ENCODE assay signal across 16 cellular contexts in genomic region chr6:89118931-89119330, GRCh38. TPM values are rescaled to one million over a fixed set of nuclear protein-coding genes. Genes with fewer than 3 reads are reported as not detected.
DNase-seq lines count a peak whose midpoint lies in the region; ATAC-seq, FAIRE-seq and TF ChIP-seq lines count a peak whose summit lies in the region.
"Had no signal": no experiment of that assay in that cellular context is flagged by ENCODE, and none has a peak within 500 bp of the region (broad histone marks: within the 10 kb centered on the region; RNA-seq: fewer than 3 reads in every experiment).

No MANE protein-coding gene starts in this region.

- peaks cover 11% of the 10 kb centered on the region for H3K4me1 ChIP-seq in body of pancreas

- WGBS in body of pancreas, 2 donors = 80 to 89% methylated on average over 6 to 8 of the region's 8 CpGs

- peaks cover 11 to 12% of the 10 kb centered on the region in 2 donors for H3K4me1 Mint-ChIP-seq in natural killer cell treated with Interleukin-12 subunit alpha and Interleukin-12 subunit beta and Interleukin-15 and Interleukin-18, amount 100 ng/mL, for 72 hours (ENCODE audit: low read depth in 2 of 2)

- no peak for TF ChIP-seq POLR2A in GM12891 (IDR thresholded peaks at IDR 0.05; ENCODE audit: low read depth, low read length)
- no peak for TF ChIP-seq POLR2A in body of pancreas (IDR thresholded peaks at IDR 0.05)

- TF ChIP-seq CTCF in body of pancreas (IDR thresholded peaks at IDR 0.05) = no peak

- no peaks in the 10 kb centered on the region for H3K9me3 Mint-ChIP-seq in natural killer cell treated with Interleukin-12 subunit alpha and Interleukin-12 subunit beta and Interleukin-15 and Interleukin-18, amount 100 ng/mL, for 72 hours

- H3K27me3 Mint-ChIP-seq in natural killer cell treated with Interleukin-12 subunit alpha and Interleukin-12 subunit beta and Interleukin-15 and Interleukin-18, amount 100 ng/mL, for 72 hours = peaks cover 0 to 3% of the 10 kb centered on the region in 2 donors

- FAIRE-seq in GM12891 (lab: Jason Lieb, UNC) = peak; percentile 5

- no peaks in the 10 kb centered on the region for H3K36me3 ChIP-seq in body of pancreas (replicated peaks in 1 of 2; ENCODE audit: insufficient read depth in 1 of 2, low read depth in 2 of 2)
- H3K36me3 ChIP-seq: MG63, suprapubic skin, WERI-Rb-1 had no signal

- ATAC-seq in body of pancreas (no peak), GM19463 (IDR thresholded peaks at IDR 0.05; ENCODE audit: unreplicated experiment) (no peak)
- ATAC-seq in natural killer cell treated with Interleukin-12 subunit alpha and Interleukin-12 subunit beta and Interleukin-15 and Interleukin-18, amount 100 ng/mL, for 72 hours = no peak

- H3K27me3 ChIP-seq in body of pancreas = no peaks in the 10 kb centered on the region
- H3K27me3 ChIP-seq: MG63, suprapubic skin had no signal

- H3K27ac ChIP-seq in body of pancreas = peak overlapping the region in 1 of 4 donors; percentile 14
- H3K27ac ChIP-seq: 22Rv1, RWPE1, suprapubic skin had no signal

- DNase-seq in DMS 273 (lab: John Stamatoyannopoulos, UW; ENCODE audit: unreplicated experiment) (peak; percentile 32), DMS 273 treated with DMSO at 0.1 percent for 48 hours (lab: John Stamatoyannopoulos, UW) (no peak), GM12891 (ENCODE audit: insufficient read length, low spot score) (no peak), body of pancreas (peak in 3 of 4 donors; percentile 26 to 49 (median 40)), NCI-H446 treated with DMSO at 0.1 percent for 48 hours (lab: John Stamatoyannopoulos, UW) (no peak)
- DNase-seq in natural killer cell treated with Interleukin-12 subunit alpha and Interleukin-12 subunit beta and Interleukin-15 and Interleukin-18, amount 100 ng/mL, for 72 hours (ENCODE audit: low spot score) = no peak
- no peak for DNase-seq in activated CD8-positive, alpha-beta memory T cell treated with anti-CD3 and anti-CD28 coated beads, Interleukin-2, amount 50 U/mL, for 4 hours
- DNase-seq: DMS79 treated with DMSO at 0.1 percent for 48 hours, MG63, NCI-H446, WERI-Rb-1 had no signal

- no peak overlapping the region for H3K4me3 ChIP-seq in body of pancreas
- H3K4me3 ChIP-seq: MG63 had no signal

- H3K36me3 Mint-ChIP-seq in natural killer cell treated with Interleukin-12 subunit alpha and Interleukin-12 subunit beta and Interleukin-15 and Interleukin-18, amount 100 ng/mL, for 72 hours = no peaks in the 10 kb centered on the region

- intact Hi-C loops in body of pancreas (cut with DNase I) = no loop called here

- peak overlapping the region; percentile 51 for H3K4me3 Mint-ChIP-seq in natural killer cell treated with Interleukin-12 subunit alpha and Interleukin-12 subunit beta and Interleukin-15 and Interleukin-18, amount 100 ng/mL, for 72 hours

- no peaks in the 10 kb centered on the region for H3K9me3 ChIP-seq in body of pancreas
- H3K9me3 ChIP-seq: MG63, suprapubic skin had no signal

- no peak overlapping the region for H3K27ac Mint-ChIP-seq in natural killer cell treated with Interleukin-12 subunit alpha and Interleukin-12 subunit beta and Interleukin-15 and Interleukin-18, amount 100 ng/mL, for 72 hours
- H3K27ac Mint-ChIP-seq: dendritic cell treated with granulocyte-macrophage colony-stimulating factor and Interleukin-4, amounts not matched to agents 40 ng/mL and 50 ng/mL, for 4 days had no signal

TF ChIP-seq in GM12891, 5 proteins besides CTCF, POLR2A, EP300 and RAD21:
- TF ChIP-seq SPI1 (IDR thresholded peaks at IDR 0.05; ENCODE audit: low read depth, low read length) = no peak
- TF ChIP-seq PAX5 (IDR thresholded peaks at IDR 0.05; ENCODE audit: insufficient read depth, low read length, severe bottlenecking) = no peak
- TF ChIP-seq TAF1 (IDR thresholded peaks at IDR 0.05; ENCODE audit: low read depth, low read length) = no peak
TF ChIP-seq in GM12891: peak in this region for 0.

RNA-seq across cellular contexts. Expression of gene SRSF12, which starts 1.1 kb away (rescaled TPM):
- polyA plus RNA-seq in GM12891 (2012; ENCODE audit: low read depth, missing spikeins) = 0.30 TPM
- under 1 TPM; 0.52 to 0.99 TPM for total RNA-seq in body of pancreas
- total RNA-seq in natural killer cell treated with Interleukin-12 subunit alpha and Interleukin-12 subunit beta and Interleukin-15 and Interleukin-18, amount 100 ng/mL, for 72 hours = under 1 TPM; 0.14 to 0.17 TPM

RNA-seq across cellular contexts. Expression of gene PM20D2, which starts 26.9 kb away (rescaled TPM):
- polyA plus RNA-seq in GM12891 (2012; ENCODE audit: low read depth, missing spikeins) = 4.0 TPM
- 10 to 100 TPM; 10.5 to 15.3 TPM for total RNA-seq in body of pancreas
- 1 to 10 TPM; 3.8 to 6.2 TPM for total RNA-seq in natural killer cell treated with Interleukin-12 subunit alpha and Interleukin-12 subunit beta and Interleukin-15 and Interleukin-18, amount 100 ng/mL, for 72 hours

RNA-seq across cellular contexts. Expression of gene PNRC1, which starts 38.4 kb away (rescaled TPM):
- polyA plus RNA-seq in GM12891 (2012; ENCODE audit: low read depth, missing spikeins) = 42.8 TPM
- total RNA-seq in body of pancreas = 100 to 1,000 TPM; 133 to 179 TPM
- 100 to 1,000 TPM in 1 of 2 donors, 10 to 100 TPM in 1; 38.2 to 102 TPM for total RNA-seq in natural killer cell treated with Interleukin-12 subunit alpha and Interleukin-12 subunit beta and Interleukin-15 and Interleukin-18, amount 100 ng/mL, for 72 hours

Comparison
In these comparisons a context has a peak if more than half of its experiments do, and no peak if none do; other contexts are left out.
1. DNase-seq: peak in DMS 273 (single experiment) and body of pancreas (3 of 4); none in DMS 273 treated with DMSO at 0.1 percent for 48 hours (single experiment), GM12891 (single experiment), natural killer cell treated with Interleukin-12 subunit alpha and Interleukin-12 subunit beta and Interleukin-15 and Interleukin-18, amount 100 ng/mL, for 72 hours (single experiment), NCI-H446 treated with DMSO at 0.1 percent for 48 hours (single experiment) and activated CD8-positive, alpha-beta memory T cell treated with anti-CD3 and anti-CD28 coated beads, Interleukin-2, amount 50 U/mL, for 4 hours (single experiment).